Comparison of ENCODE assay signal across 9 cellular contexts in the genomic region with DNA sequence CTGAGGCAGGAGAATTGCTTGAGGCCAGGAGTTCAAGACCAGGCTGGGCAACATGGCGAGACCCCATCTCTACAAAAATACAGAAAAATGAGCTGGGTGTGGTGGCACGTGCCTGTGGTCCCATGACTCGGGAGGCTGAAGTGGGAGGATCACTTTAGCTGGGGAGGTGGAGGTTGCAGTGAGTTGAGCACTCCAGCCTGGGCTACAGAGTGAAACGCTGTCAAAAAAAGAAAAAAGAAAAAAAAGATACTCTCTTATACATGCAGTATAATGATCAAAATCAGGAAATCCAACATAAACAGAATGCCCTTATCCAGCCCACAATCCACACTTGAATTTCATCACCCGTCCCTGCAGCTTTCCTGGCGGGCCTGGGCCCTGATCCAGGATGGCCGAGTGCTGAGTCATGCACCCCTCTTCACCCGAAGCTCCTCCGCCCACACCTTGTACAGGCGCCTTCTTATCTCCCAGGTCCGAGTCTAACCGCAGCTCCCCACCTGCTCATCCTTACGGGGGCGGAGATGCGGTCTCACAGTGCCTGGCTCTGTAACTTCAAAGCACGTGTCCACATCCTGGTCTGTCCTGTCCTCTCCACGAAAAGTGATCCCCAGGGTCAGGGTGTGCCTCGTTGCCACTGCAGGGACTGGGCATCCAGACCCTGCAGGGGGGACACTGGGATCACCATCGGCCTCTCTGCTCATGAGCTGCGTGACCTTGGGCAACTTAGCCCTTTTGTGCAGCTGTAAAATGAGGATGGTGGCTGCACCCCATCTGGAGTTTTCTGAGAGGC.
DNase-seq lines count a peak whose midpoint lies in the region; ATAC-seq lines count a peak whose summit lies in the region.
"Had no signal": no experiment of that assay in that cellular context is flagged by ENCODE, and none has a peak within 500 bp of the region (broad histone marks: within the 10 kb centered on the region; RNA-seq: fewer than 3 reads in every experiment).

No MANE protein-coding gene starts in this region.

- no peak for ATAC-seq in stimulated activated naive CD8-positive, alpha-beta T cell treated with anti-CD3 and anti-CD28 coated beads, Interleukin-15, amount 100 ng/mL, for 72 hours
- no peak for ATAC-seq in stimulated activated naive CD8-positive, alpha-beta T cell treated with anti-CD3 and anti-CD28 coated beads, Interleukin-15, Interleukin-2, amounts not matched to agents 100 U/mL and 50 U/mL, for 24 hours
- peak; percentile 45 for ATAC-seq in left lobe of liver
- ATAC-seq in GM21423 (IDR thresholded peaks at IDR 0.05; ENCODE audit: unreplicated experiment), result no peak
- no peak for ATAC-seq in HG02759 (IDR thresholded peaks at IDR 0.05; ENCODE audit: unreplicated experiment)

- H3K9me3 Mint-ChIP-seq in stimulated activated naive CD8-positive, alpha-beta T cell treated with anti-CD3 and anti-CD28 coated beads, Interleukin-15, amount 100 ng/mL, for 72 hours, result no peaks in the 10 kb centered on the region
- H3K9me3 Mint-ChIP-seq: naive B cell had no signal

- peak overlapping the region in 1 of 2 donors; percentile 34 for H3K4me3 Mint-ChIP-seq in stimulated activated naive CD8-positive, alpha-beta T cell treated with anti-CD3 and anti-CD28 coated beads, Interleukin-15, amount 100 ng/mL, for 72 hours
- H3K4me3 Mint-ChIP-seq: naive B cell had no signal

- no peaks in the 10 kb centered on the region for H3K27me3 Mint-ChIP-seq in stimulated activated naive CD8-positive, alpha-beta T cell treated with anti-CD3 and anti-CD28 coated beads, Interleukin-15, amount 100 ng/mL, for 72 hours

- peak overlapping the region; percentile 17 to 84 for H3K27ac Mint-ChIP-seq in stimulated activated naive CD8-positive, alpha-beta T cell treated with anti-CD3 and anti-CD28 coated beads, Interleukin-15, amount 100 ng/mL, for 72 hours
- H3K27ac Mint-ChIP-seq: naive B cell had no signal

- DNase-seq in stimulated activated naive CD8-positive, alpha-beta T cell treated with anti-CD3 and anti-CD28 coated beads, Interleukin-15, amount 100 ng/mL, for 72 hours, result no peak
- no peak for DNase-seq in stimulated activated naive CD8-positive, alpha-beta T cell treated with anti-CD3 and anti-CD28 coated beads, Interleukin-15, Interleukin-2, amounts not matched to agents 100 U/mL and 50 U/mL, for 24 hours
- peak; percentile 93 for DNase-seq in astrocyte of the hippocampus (ENCODE audit: low read depth, low spot score)
- DNase-seq in left lobe of liver (ENCODE audit: low spot score), result peak; percentile 76
- no peak for DNase-seq in NCI-H1694 (lab: John Stamatoyannopoulos, UW)
- DNase-seq in stimulated activated CD4-positive, alpha-beta T cell treated with anti-CD3 and anti-CD28 coated beads, Interleukin-12 subunit alpha, Interleukin-12 subunit beta, amount 100 ng/mL, for 4 hours, result no peak
- DNase-seq: naive B cell had no signal

- H3K4me1 Mint-ChIP-seq in stimulated activated naive CD8-positive, alpha-beta T cell treated with anti-CD3 and anti-CD28 coated beads, Interleukin-15, amount 100 ng/mL, for 72 hours, result peaks cover 8% of the 10 kb centered on the region

Comparison
In these comparisons a context has a peak if more than half of its experiments do, and no peak if none do; other contexts are left out.
1. DNase-seq: peak in astrocyte of the hippocampus (single experiment) and left lobe of liver (single experiment); none in stimulated activated naive CD8-positive, alpha-beta T cell treated with anti-CD3 and anti-CD28 coated beads, Interleukin-15, amount 100 ng/mL, for 72 hours (0 of 2), stimulated activated naive CD8-positive, alpha-beta T cell treated with anti-CD3 and anti-CD28 coated beads, Interleukin-15, Interleukin-2, amounts not matched to agents 100 U/mL and 50 U/mL, for 24 hours (single experiment), NCI-H1694 (single experiment) and stimulated activated CD4-positive, alpha-beta T cell treated with anti-CD3 and anti-CD28 coated beads, Interleukin-12 subunit alpha, Interleukin-12 subunit beta, amount 100 ng/mL, for 4 hours (single experiment).